ENCODE assay signal across 14 cellular contexts in genomic region chr18:61850756-61851155, GRCh38.
"Had no signal": no experiment of that assay in that cellular context is flagged by ENCODE, and none has a peak within 500 bp of the region (broad histone marks: within the 10 kb centered on the region; RNA-seq: fewer than 3 reads in every experiment).

No MANE protein-coding gene starts in this region.

- H3K36me3 ChIP-seq: adrenal gland, vagina had no signal

- H3K4me1 ChIP-seq: adrenal gland, vagina had no signal

- H3K4me3 ChIP-seq: adrenal gland, body of pancreas, lung, smooth muscle cell, tibial artery, vagina had no signal

- H3K27ac ChIP-seq: body of pancreas, vagina had no signal

- H3K9me3 ChIP-seq: adrenal gland, body of pancreas, tibial artery, vagina had no signal

- DNase-seq: activated CD4-positive, alpha-beta T cell treated with anti-CD3 and anti-CD28 coated beads, Interleukin-2, amount 50 U/mL, for 1 hour; activated naive CD4-positive, alpha-beta T cell treated with anti-CD3 and anti-CD28 coated beads, Interleukin-2, amount 10 ng/mL, durations not matched to agents 7 days and 5 days; adrenal gland; dermis blood vessel endothelial cell; left cardiac atrium; midbrain; posterior cingulate gyrus; right cardiac atrium; tibial artery had no signal

- H3K27me3 ChIP-seq: adrenal gland, body of pancreas, tibial artery, vagina had no signal

- H3K4me2 ChIP-seq: smooth muscle cell had no signal

- ATAC-seq: stimulated activated effector memory CD8-positive, alpha-beta T cell treated with anti-CD3 and anti-CD28 coated beads, Interleukin-12 subunit alpha, Interleukin-12 subunit beta, amount 100 ng/mL, for 72 hours had no signal
